Comparison of ENCODE assay signal across 17 cellular contexts in genomic region chr3:168813261-168813660, GRCh38.
DNase-seq lines count a peak whose midpoint lies in the region; ATAC-seq and TF ChIP-seq lines count a peak whose summit lies in the region.
"Had no signal": no experiment of that assay in that cellular context is flagged by ENCODE, and none has a peak within 500 bp of the region (broad histone marks: within the 10 kb centered on the region; RNA-seq: fewer than 3 reads in every experiment).

No MANE protein-coding gene starts in this region.

- no peaks in the 10 kb centered on the region for H3K27me3 Mint-ChIP-seq in neural progenitor cell (ENCODE audit: insufficient read depth, low read depth)
- H3K27me3 Mint-ChIP-seq: B cell; CD4-positive, alpha-beta memory T cell had no signal

- no peak for TF ChIP-seq CTCF in neural progenitor cell (IDR thresholded peaks at IDR 0.05)

- DNase-seq in HEK293T (ENCODE audit: extremely low spot score): no peak
- peak; percentile 10 to 44 for DNase-seq in NCI-H187 (lab: John Stamatoyannopoulos, UW)
- peak; percentile 10 for DNase-seq in astrocyte of the hippocampus (ENCODE audit: low read depth, low spot score)
- DNase-seq in neural progenitor cell (ENCODE audit: low spot score): peak; percentile 67
- no peak for DNase-seq in NOMO-1 treated with DMSO at 0.1 percent for 48 hours (lab: John Stamatoyannopoulos, UW; ENCODE audit: unreplicated experiment)
- DNase-seq in G401 (ENCODE audit: low spot score): no peak
- DNase-seq: ACHN; CD4-positive, alpha-beta memory T cell; DMS79; GOT3; NCI-H1930 had no signal

- no peak for ATAC-seq in HG03520 (IDR thresholded peaks at IDR 0.05; ENCODE audit: unreplicated experiment)
- ATAC-seq: Panc1, Right ventricle myocardium inferior had no signal

- CTCF ChIA-PET in HEK293T (lab: Yijun Ruan, JAX): no interaction called here

- peaks cover 30% of the 10 kb centered on the region for H3K27me3 ChIP-seq in neural progenitor cell

- POLR2A ChIA-PET in HEK293T (lab: Yijun Ruan, JAX): no interaction called here

- H3K4me3 Mint-ChIP-seq in neural progenitor cell: peak overlapping the region; percentile 72
- H3K4me3 Mint-ChIP-seq: B cell; CD4-positive, alpha-beta memory T cell; T-helper 1 cell treated with Interleukin-12 subunit alpha and Interleukin-12 subunit beta and Interleukin-4 antibody, amounts not matched to agents 30 μg/mL and 1 μg/mL, for 36 hours had no signal

- no peaks in the 10 kb centered on the region for H3K9me3 ChIP-seq in neural progenitor cell (ENCODE audit: low read depth)

- peaks cover 7% of the 10 kb centered on the region for H3F3A ChIP-seq in neural progenitor cell (ENCODE audit: low read depth)

- H3K27ac Mint-ChIP-seq in neural progenitor cell: peak overlapping the region; percentile 97
- H3K27ac Mint-ChIP-seq: B cell; CD4-positive, alpha-beta memory T cell; T-helper 1 cell treated with Interleukin-12 subunit alpha and Interleukin-12 subunit beta and Interleukin-4 antibody, amounts not matched to agents 30 μg/mL and 1 μg/mL, for 36 hours had no signal

- H3K4me1 Mint-ChIP-seq in neural progenitor cell: peaks cover 79% of the 10 kb centered on the region
- H3K4me1 Mint-ChIP-seq: B cell; CD4-positive, alpha-beta memory T cell had no signal

- H3K79me2 ChIP-seq in neural progenitor cell (ENCODE audit: low read depth): no peaks in the 10 kb centered on the region

- H3K4me2 ChIP-seq in neural progenitor cell: peak overlapping the region; percentile 30

- no peak overlapping the region for H3K9ac ChIP-seq in neural progenitor cell

- no peak overlapping the region for H2AFZ ChIP-seq in neural progenitor cell (replicated peaks)

- H4K20me1 ChIP-seq in neural progenitor cell (ENCODE audit: low read depth): peaks cover 21% of the 10 kb centered on the region

- H3K4me1 ChIP-seq in neural progenitor cell: peaks cover 27% of the 10 kb centered on the region

- no peak overlapping the region for H3K4me3 ChIP-seq in neural progenitor cell
- H3K4me3 ChIP-seq: SK-N-MC had no signal

- peaks cover 9% of the 10 kb centered on the region for H3K36me3 Mint-ChIP-seq in neural progenitor cell
- H3K36me3 Mint-ChIP-seq: CD4-positive, alpha-beta memory T cell had no signal

- H3K27ac ChIP-seq in neural progenitor cell: no peak overlapping the region
- H3K27ac ChIP-seq: SK-N-MC had no signal

- in situ Hi-C loops in G401 (cut with HindIII; ENCODE audit: low sequenced_read_pairs): no loop called here

- H3K9me3 Mint-ChIP-seq in neural progenitor cell: no peaks in the 10 kb centered on the region
- H3K9me3 Mint-ChIP-seq: T-helper 1 cell treated with Interleukin-12 subunit alpha and Interleukin-12 subunit beta and Interleukin-4 antibody, amounts not matched to agents 30 μg/mL and 1 μg/mL, for 36 hours had no signal

- no peaks in the 10 kb centered on the region for H3K36me3 ChIP-seq in neural progenitor cell

TF ChIP-seq in HEK293T, 16 proteins besides CTCF, POLR2A, EP300 and RAD21:
- TF ChIP-seq PKNOX1 (IDR thresholded peaks at IDR 0.05): peak; percentile 30
- TF ChIP-seq L3MBTL2 (conservative IDR thresholded peaks at IDR 0.05): no peak
TF ChIP-seq in HEK293T: peak in this region for 1.

Comparison
In these comparisons a context has a peak if more than half of its experiments do, and no peak if none do; other contexts are left out.
1. DNase-seq: peak in NCI-H187 (2 of 2), astrocyte of the hippocampus (single experiment) and neural progenitor cell (single experiment); none in HEK293T (single experiment), NOMO-1 treated with DMSO at 0.1 percent for 48 hours (single experiment) and G401 (single experiment).